ENCODE assay signal across 15 cellular contexts in the genomic region with DNA sequence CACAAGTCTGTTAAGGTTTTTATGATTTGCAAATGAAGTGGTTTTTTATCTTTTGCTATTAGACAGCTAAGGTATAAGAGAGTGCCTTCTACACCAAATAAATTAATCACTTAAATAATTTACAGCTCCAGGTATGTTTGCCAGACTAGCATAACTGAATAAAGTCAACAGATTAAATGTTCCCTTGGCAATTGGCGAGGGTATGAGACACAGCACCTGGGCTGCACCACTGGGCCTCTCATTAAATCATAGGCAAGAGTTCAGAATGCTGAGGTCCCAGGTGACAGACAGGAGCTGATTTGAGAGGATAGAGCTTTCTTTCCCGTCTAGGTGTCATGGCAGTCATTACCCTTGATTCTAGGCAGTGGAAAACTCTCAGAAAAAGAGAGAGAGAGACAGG.
A peak's percentile ranks its signal among the peaks of the same experiment; 100 is the strongest.
DNase-seq lines count a peak whose midpoint lies in the region; ATAC-seq and TF ChIP-seq lines count a peak whose summit lies in the region.
"Had no signal": no experiment of that assay in that cellular context is flagged by ENCODE, and none has a peak within 500 bp of the region (broad histone marks: within the 10 kb centered on the region; RNA-seq: fewer than 3 reads in every experiment).

No MANE protein-coding gene starts in this region.

- in situ Hi-C loops in GM23248 (cut with MboI) = no loop called here

- H3K79me2 ChIP-seq in DND-41 (ENCODE audit: insufficient read depth, low read length) = no peaks in the 10 kb centered on the region
- no peaks in the 10 kb centered on the region for H3K79me2 ChIP-seq in mesendoderm (ENCODE audit: control insufficient read depth, insufficient read depth, low read length)
- no peaks in the 10 kb centered on the region for H3K79me2 ChIP-seq in GM23248 (ENCODE audit: insufficient read depth)

- H2AFZ ChIP-seq in DND-41 (ENCODE audit: low read depth, low read length) = peak overlapping the region; percentile 36; the same call in 1 of the 2 replicates
- H2AFZ ChIP-seq in GM23248 = no peak overlapping the region
- H2AFZ ChIP-seq: GM23338 had no signal

- no peak overlapping the region for H2BK5ac ChIP-seq in mesendoderm (ENCODE audit: low read length)

- no peak overlapping the region for H3K18ac ChIP-seq in mesendoderm (ENCODE audit: low read length)

- peaks cover 56% of the 10 kb centered on the region for H3K4me1 Mint-ChIP-seq in nephron
- no peaks in the 10 kb centered on the region for H3K4me1 Mint-ChIP-seq in T-helper 17 cell
- H3K4me1 Mint-ChIP-seq: CD4-positive, alpha-beta memory T cell; GM23338 had no signal

- H4K8ac ChIP-seq in mesendoderm (ENCODE audit: low read depth, low read length) = no peak overlapping the region

- H4K20me1 ChIP-seq in DND-41 (ENCODE audit: insufficient read depth, low read length) (no peaks in the 10 kb centered on the region), GM23248 (ENCODE audit: insufficient read depth) (no peaks in the 10 kb centered on the region)

- no peak for ATAC-seq in DND-41 (ENCODE audit: insufficient read depth, low read depth)
- no peak for ATAC-seq in T-helper 17 cell
- ATAC-seq: A549, GM23338 had no signal

- no peak overlapping the region for H3K23ac ChIP-seq in mesendoderm (ENCODE audit: low read length)

- no peak overlapping the region for H3K4me3 Mint-ChIP-seq in nephron
- no peak overlapping the region for H3K4me3 Mint-ChIP-seq in T-helper 17 cell
- H3K4me3 Mint-ChIP-seq: CD4-positive, alpha-beta memory T cell; GM23338 had no signal

- no peak overlapping the region for H3K4me2 ChIP-seq in DND-41 (ENCODE audit: insufficient read depth, low read length)
- no peak overlapping the region for H3K4me2 ChIP-seq in mesendoderm (ENCODE audit: low read length)
- H3K4me2 ChIP-seq in GM23248 (ENCODE audit: unreplicated experiment) = no peak overlapping the region
- H3K4me2 ChIP-seq: A549, GM23338 had no signal

- no peak overlapping the region for H3K56ac ChIP-seq in mesendoderm (ENCODE audit: low read length)

- H3K9me3 Mint-ChIP-seq in nephron = no peaks in the 10 kb centered on the region
- H3K9me3 Mint-ChIP-seq: CD4-positive, alpha-beta memory T cell; GM23338 had no signal

- H3K27ac Mint-ChIP-seq in nephron (peak overlapping the region; percentile 12 to 56 (median 53)), T-helper 17 cell (no peak overlapping the region)
- H3K27ac Mint-ChIP-seq: CD4-positive, alpha-beta memory T cell; GM23338 had no signal

- H4K5ac ChIP-seq in mesendoderm (ENCODE audit: low read length) = no peak overlapping the region

- no peak overlapping the region for H2BK15ac ChIP-seq in mesendoderm (replicated peaks; ENCODE audit: low read depth)

- no CpG with 5 or more reads among the region's 2 CpGs for WGBS in mesendoderm (ENCODE audit: extremely low coverage, insufficient coverage, low lambda C conversion rate)
- WGBS in GM23248 (ENCODE audit: low coverage in 1 of 2, low lambda C conversion rate in 2 of 2, missing lambda C conversion rate in 2 of 2), 2 experiments = 4 to 8% methylated on average over 2 of the region's 2 CpGs

- H3K27me3 Mint-ChIP-seq in nephron (ENCODE audit: low read depth) (no peaks in the 10 kb centered on the region), T-helper 17 cell (peaks cover 14% of the 10 kb centered on the region)

- H3K27ac ChIP-seq in DND-41 (ENCODE audit: low read length) = no peak overlapping the region
- no peak overlapping the region for H3K27ac ChIP-seq in mesendoderm (ENCODE audit: low read depth, low read length)
- no peak overlapping the region for H3K27ac ChIP-seq in GM23248
- H3K27ac ChIP-seq: A549, C4-2B had no signal

- H2BK120ac ChIP-seq in mesendoderm (ENCODE audit: low read depth, low read length) = no peak overlapping the region

- no peaks in the 10 kb centered on the region for H3K9me2 ChIP-seq in GM23248 (ENCODE audit: insufficient read depth)

- H3K4me3 ChIP-seq in DND-41 (ENCODE audit: low read depth in 1 of 2, low read length in 2 of 2) (no peak overlapping the region), LNCaP clone FGC (ENCODE audit: low read depth, low read length) (no peak overlapping the region), mesendoderm (ENCODE audit: low read length) (no peak overlapping the region), GM23248 (no peak overlapping the region)
- H3K4me3 ChIP-seq: A549, GM23338 had no signal

- no peak overlapping the region for H2AK5ac ChIP-seq in mesendoderm (ENCODE audit: low read length)

- H3F3A ChIP-seq in GM23248 (ENCODE audit: insufficient read depth) = no peaks in the 10 kb centered on the region

- H3K9me3 ChIP-seq in DND-41 (ENCODE audit: insufficient read depth, low read length, severe bottlenecking) (no peaks in the 10 kb centered on the region), T-helper 17 cell (ENCODE audit: control insufficient read depth, low read length, poor library complexity, severe bottlenecking) (no peaks in the 10 kb centered on the region), GM23248 (ENCODE audit: low read depth) (no peaks in the 10 kb centered on the region)
- H3K9me3 ChIP-seq: A549, BE2C had no signal

- H3K4ac ChIP-seq in mesendoderm (ENCODE audit: low read depth, low read length) = no peak overlapping the region

- no peaks in the 10 kb centered on the region for H3K36me3 ChIP-seq in DND-41 (ENCODE audit: insufficient read depth, low read length)
- H3K36me3 ChIP-seq in mesendoderm (ENCODE audit: control insufficient read depth, insufficient read depth, low read length) = no peaks in the 10 kb centered on the region
- no peaks in the 10 kb centered on the region for H3K36me3 ChIP-seq in GM23248 (ENCODE audit: low read depth)
- H3K36me3 ChIP-seq: BE2C had no signal

- DNase-seq in DND-41 = no peak
- peak; percentile 41 for DNase-seq in LNCaP clone FGC (ENCODE audit: low read depth)
- peak; percentile 96 for DNase-seq in NCI-H526 treated with DMSO at 0.1 percent for 48 hours (lab: John Stamatoyannopoulos, UW)
- no peak for DNase-seq in mesendoderm
- DNase-seq in T-helper 17 cell = no peak
- no peak for DNase-seq in GM23248
- DNase-seq: BE2C; CD4-positive, alpha-beta memory T cell; DMS79 treated with DMSO at 0.1 percent for 48 hours; GDM1; H7 had no signal

- TF ChIP-seq CTCF in DND-41 (IDR thresholded peaks at IDR 0.05; ENCODE audit: borderline replicate concordance, extremely low read depth, low read length, poor library complexity, severe bottlenecking) (no peak), LNCaP clone FGC (IDR thresholded peaks at IDR 0.05; ENCODE audit: control insufficient read depth, extremely low read depth, insufficient read depth) (no peak), nephron (IDR thresholded peaks at IDR 0.05; ENCODE audit: unreplicated experiment in 3 of 3) (no peak)

- peaks cover 18% of the 10 kb centered on the region for H3K4me1 ChIP-seq in DND-41 (ENCODE audit: insufficient read depth, low read length)
- no peaks in the 10 kb centered on the region for H3K4me1 ChIP-seq in mesendoderm (ENCODE audit: control insufficient read depth, low read depth, low read length)
- H3K4me1 ChIP-seq in GM23248 (ENCODE audit: insufficient read depth) = no peaks in the 10 kb centered on the region
- H3K4me1 ChIP-seq: A549, BE2C had no signal

- H3K36me3 Mint-ChIP-seq in nephron (ENCODE audit: low read depth) (no peaks in the 10 kb centered on the region), T-helper 17 cell (ENCODE audit: low read depth) (no peaks in the 10 kb centered on the region)
- H3K36me3 Mint-ChIP-seq: CD4-positive, alpha-beta memory T cell had no signal

- H3K27me3 ChIP-seq in DND-41 (ENCODE audit: insufficient read depth, low read length, poor library complexity) = no peaks in the 10 kb centered on the region
- no peaks in the 10 kb centered on the region for H3K27me3 ChIP-seq in mesendoderm (ENCODE audit: insufficient read depth, low read length, poor library complexity)
- H3K27me3 ChIP-seq in GM23248 (replicated peaks; ENCODE audit: insufficient read depth) = no peaks in the 10 kb centered on the region; the same call in none of the 2 replicates
- H3K27me3 ChIP-seq: BE2C had no signal

- no peaks in the 10 kb centered on the region for H3K79me1 ChIP-seq in mesendoderm (ENCODE audit: low read length)

- H3K9ac ChIP-seq in DND-41 (ENCODE audit: low read depth, low read length) (no peak overlapping the region), mesendoderm (ENCODE audit: low read length) (no peak overlapping the region), GM23248 (no peak overlapping the region)

Comparison
In these comparisons a context has a peak if more than half of its experiments do, and no peak if none do; other contexts are left out.
1. DNase-seq: peak in LNCaP clone FGC (single experiment) and NCI-H526 treated with DMSO at 0.1 percent for 48 hours (single experiment); none in DND-41 (single experiment), mesendoderm (single experiment), T-helper 17 cell (0 of 3) and GM23248 (single experiment).